ENCODE assay signal across 23 cellular contexts in the genomic region with DNA sequence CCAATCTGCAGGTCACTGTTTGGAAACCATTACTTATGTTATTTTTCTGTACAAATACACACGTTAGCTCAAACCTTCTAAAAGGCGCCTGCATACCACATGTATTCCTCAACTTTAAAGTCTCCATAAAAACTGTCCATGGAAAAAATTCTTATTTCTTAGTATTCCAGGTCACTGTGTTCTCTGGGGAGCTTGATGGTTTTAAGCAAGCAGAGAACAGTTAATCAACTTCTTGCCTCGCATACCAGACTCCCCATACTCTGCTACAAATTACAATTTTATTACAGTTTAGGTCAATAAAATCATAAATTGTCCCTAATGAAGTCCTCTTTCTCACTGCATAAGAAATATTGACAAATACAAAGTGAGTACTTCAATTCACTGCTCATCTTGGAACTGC.
"Had no signal": no experiment of that assay in that cellular context is flagged by ENCODE, and none has a peak within 500 bp of the region (broad histone marks: within the 10 kb centered on the region; RNA-seq: fewer than 3 reads in every experiment).

No MANE protein-coding gene starts in this region.

- H3K9me3 ChIP-seq: esophagus squamous epithelium, gastrocnemius medialis, left ventricle myocardium inferior, lower lobe of right lung, ovary, right atrium auricular region, sigmoid colon, testis, transverse colon had no signal

- H3K4me2 ChIP-seq: neural progenitor cell had no signal

- H3K36me3 Mint-ChIP-seq: mesothelial cell of epicardium, natural killer cell, neural progenitor cell had no signal

- FAIRE-seq: keratinocyte, urothelium cell line had no signal

- H3K9me3 Mint-ChIP-seq: memory B cell; mesothelial cell of epicardium; natural killer cell; neural progenitor cell; stimulated activated naive B cell treated with anti-CD40 and anti-IgM and Interleukin-4, amounts not matched to agents 10 μg/mL and 1 μg/mL and 100 μg/mL, for 72 hours; stimulated activated naive CD8-positive, alpha-beta T cell treated with anti-CD3 and anti-CD28 coated beads, Interleukin-15, amount 100 ng/mL, for 72 hours had no signal

- H3K4me3 ChIP-seq: esophagus squamous epithelium, gastrocnemius medialis, heart right ventricle, left ventricle myocardium inferior, lower lobe of right lung, neural progenitor cell, ovary, right atrium auricular region, sigmoid colon, skin epidermis, testis, transverse colon had no signal

- H3K4me3 Mint-ChIP-seq: memory B cell; mesothelial cell of epicardium; natural killer cell; neural progenitor cell; stimulated activated naive B cell treated with anti-CD40 and anti-IgM and Interleukin-4, amounts not matched to agents 10 μg/mL and 1 μg/mL and 100 μg/mL, for 72 hours; stimulated activated naive CD8-positive, alpha-beta T cell treated with anti-CD3 and anti-CD28 coated beads, Interleukin-15, amount 100 ng/mL, for 72 hours had no signal

- H3K36me3 ChIP-seq: esophagus squamous epithelium, gastrocnemius medialis, heart right ventricle, left ventricle myocardium inferior, lower lobe of right lung, ovary, right atrium auricular region, sigmoid colon, transverse colon had no signal

- H2AFZ ChIP-seq: neural progenitor cell had no signal

- H3K27ac ChIP-seq: esophagus squamous epithelium, gastrocnemius medialis, heart right ventricle, left ventricle myocardium inferior, lower lobe of right lung, neural progenitor cell, ovary, right atrium auricular region, sigmoid colon, skin epidermis, testis, transverse colon had no signal

- DNase-seq: effector memory CD4-positive, alpha-beta T cell; esophagus squamous epithelium; gastrocnemius medialis; heart right ventricle; left ventricle myocardium inferior; lower lobe of right lung; natural killer cell; nucleus accumbens; ovary; sigmoid colon; stimulated activated CD4-positive, alpha-beta T cell treated with anti-CD3 and anti-CD28 coated beads, Interleukin-2, amount 100 ng/mL, for 24 hours; stimulated activated CD4-positive, alpha-beta T cell treated with anti-CD3 and anti-CD28 coated beads, Interleukin-4, amount 100 ng/mL, for 4 hours; stimulated activated naive B cell treated with anti-CD40 and anti-IgM and Interleukin-4, amounts not matched to agents 10 μg/mL and 1 μg/mL and 100 μg/mL, for 72 hours; stimulated activated naive CD8-positive, alpha-beta T cell treated with anti-CD3 and anti-CD28 coated beads, Interleukin-15, amount 100 ng/mL, for 72 hours; testis; transverse colon had no signal

- H3K27me3 ChIP-seq: esophagus squamous epithelium, gastrocnemius medialis, heart right ventricle, neural progenitor cell, ovary, right atrium auricular region, sigmoid colon, testis, transverse colon had no signal

- H3K27ac Mint-ChIP-seq: memory B cell; mesothelial cell of epicardium; natural killer cell; neural progenitor cell; stimulated activated naive B cell treated with anti-CD40 and anti-IgM and Interleukin-4, amounts not matched to agents 10 μg/mL and 1 μg/mL and 100 μg/mL, for 72 hours; stimulated activated naive CD8-positive, alpha-beta T cell treated with anti-CD3 and anti-CD28 coated beads, Interleukin-15, amount 100 ng/mL, for 72 hours had no signal

- H3K4me1 ChIP-seq: esophagus squamous epithelium, gastrocnemius medialis, transverse colon had no signal

- H3K27me3 Mint-ChIP-seq: memory B cell; stimulated activated naive B cell treated with anti-CD40 and anti-IgM and Interleukin-4, amounts not matched to agents 10 μg/mL and 1 μg/mL and 100 μg/mL, for 72 hours; stimulated activated naive CD8-positive, alpha-beta T cell treated with anti-CD3 and anti-CD28 coated beads, Interleukin-15, amount 100 ng/mL, for 72 hours had no signal

- H3K9ac ChIP-seq: neural progenitor cell had no signal
